In genomic region chr1:231423648-231424047, GRCh38 we compare ENCODE assay signal across 13 cellular contexts. TPM values are rescaled to one million over a fixed set of nuclear protein-coding genes. Genes with fewer than 3 reads are reported as not detected.
A peak's percentile ranks its signal among the peaks of the same experiment; 100 is the strongest.
DNase-seq lines count a peak whose midpoint lies in the region; FAIRE-seq and TF ChIP-seq lines count a peak whose summit lies in the region.
"Had no signal": no experiment of that assay in that cellular context is flagged by ENCODE, and none has a peak within 500 bp of the region (broad histone marks: within the 10 kb centered on the region; RNA-seq: fewer than 3 reads in every experiment).

No MANE protein-coding gene starts in this region.

- TF ChIP-seq CTCF in epithelial cell of proximal tubule (conservative IDR thresholded peaks at IDR 0.05; ENCODE audit: low read depth, low read length) (no peak), SK-N-SH (IDR thresholded peaks at IDR 0.05) (no peak), GM10248 (IDR thresholded peaks at IDR 0.05; ENCODE audit: control extremely low read depth, extremely low read depth, low read depth, missing control alignments) (no peak)

- H3F3A ChIP-seq in SK-N-SH (replicated peaks; ENCODE audit: insufficient read depth), result peaks cover 7% of the 10 kb centered on the region

- peaks cover 30% of the 10 kb centered on the region for H3K79me2 ChIP-seq in SK-N-SH (ENCODE audit: insufficient read depth)

- no peaks in the 10 kb centered on the region for H3K9me2 ChIP-seq in SK-N-SH

- POLR2A ChIA-PET in SK-N-SH (lab: Yijun Ruan, JAX) (no interaction called here), GM10248 (lab: Yijun Ruan, JAX) (no interaction called here)

- H3K4me3 ChIP-seq in epithelial cell of proximal tubule (ENCODE audit: low read depth, low read length) (peak overlapping the region; percentile 56), small intestine (ENCODE audit: low read depth in 1 of 2, low read length in 2 of 2) (no peak overlapping the region), SK-N-SH (ENCODE audit: low read depth in 2 of 2, low read length in 1 of 2) (no peak overlapping the region)

- H4K20me1 ChIP-seq in SK-N-SH (ENCODE audit: insufficient read depth), result peaks cover 25% of the 10 kb centered on the region

- no peak for FAIRE-seq in small intestine (lab: Jason Lieb, UNC)

- H3K4me1 ChIP-seq in small intestine (ENCODE audit: control insufficient read depth in 2 of 2, insufficient read depth in 1 of 2, low read depth in 1 of 2, low read length in 1 of 2), result peaks cover 0 to 5% of the 10 kb centered on the region in 2 donors
- H3K4me1 ChIP-seq in SK-N-SH (ENCODE audit: control insufficient read depth in 1 of 2, insufficient read depth in 2 of 2, low read depth in 1 of 2, low read length in 1 of 2), result peaks cover 4 to 17% of the 10 kb centered on the region in 2 experiments; a peak in 2 of 4 replicates

- H3K9ac ChIP-seq in SK-N-SH, result no peak overlapping the region

- CTCF ChIA-PET in SK-N-SH (lab: Yijun Ruan, JAX), result interaction anchor here (0.7 kb wide), 1 partner anchor 126 kb away, joined by 3 read pairs; no protein-coding TSS in a partner anchor
- CTCF ChIA-PET in GM10248 (lab: Yijun Ruan, JAX), result interaction anchor here (1.0 to 1.7 kb wide), 3 partner anchors 11 to 84 kb away, joined by 4 read pairs; no protein-coding TSS in a partner anchor

- H3K27me3 ChIP-seq in small intestine (ENCODE audit: control insufficient read depth in 2 of 2, insufficient read depth in 2 of 2, low read length in 2 of 2) (no peaks in the 10 kb centered on the region), SK-N-SH (ENCODE audit: insufficient read depth) (no peaks in the 10 kb centered on the region)
- H3K27me3 ChIP-seq: suprapubic skin had no signal

- TF ChIP-seq RAD21 in SK-N-SH (IDR thresholded peaks at IDR 0.05; ENCODE audit: low read length), result no peak

- H3K36me3 ChIP-seq in small intestine (ENCODE audit: control insufficient read depth in 2 of 2, insufficient read depth in 2 of 2, low read length in 2 of 2), result no peaks in the 10 kb centered on the region
- no peaks in the 10 kb centered on the region for H3K36me3 ChIP-seq in SK-N-SH (replicated peaks in 1 of 2; ENCODE audit: control insufficient read depth in 1 of 2, insufficient read depth in 2 of 2, low read length in 1 of 2)
- H3K36me3 ChIP-seq: suprapubic skin had no signal

- TF ChIP-seq EP300 in SK-N-SH (IDR thresholded peaks at IDR 0.05; ENCODE audit: borderline replicate concordance in 1 of 2, low read depth in 1 of 2, low read length in 1 of 2), result no peak

- H2AFZ ChIP-seq in SK-N-SH (ENCODE audit: low read depth), result no peak overlapping the region

- no peak overlapping the region for H3K27ac ChIP-seq in small intestine (ENCODE audit: low read depth in 1 of 2, low read length in 1 of 2)
- no peak overlapping the region for H3K27ac ChIP-seq in SK-N-SH (ENCODE audit: low read depth in 2 of 2, low read length in 1 of 2)
- H3K27ac ChIP-seq: suprapubic skin had no signal

- H3K4me2 ChIP-seq in SK-N-SH, result no peak overlapping the region

- 24 to 70% (median 47%) methylated on average over 1 of the region's 1 CpG for WGBS in small intestine, 3 donors
- WGBS in SK-N-SH (ENCODE audit: low lambda C conversion rate), result 72% methylated on average over 1 of the region's 1 CpG

- H3K9me3 ChIP-seq in small intestine (ENCODE audit: control insufficient read depth, low read depth), result no peaks in the 10 kb centered on the region
- no peaks in the 10 kb centered on the region for H3K9me3 ChIP-seq in SK-N-SH
- H3K9me3 ChIP-seq: suprapubic skin had no signal

- DNase-seq in NCI-H510A treated with DMSO at 0.1 percent for 48 hours (lab: John Stamatoyannopoulos, UW) (peak; percentile 67), NCI-H510A (lab: John Stamatoyannopoulos, UW) (no peak), NCI-H345 (lab: John Stamatoyannopoulos, UW) (peak; percentile 37), epithelial cell of proximal tubule (ENCODE audit: low read depth) (no peak), small intestine (peak; percentile 84), DMS 273 treated with DMSO at 0.1 percent for 48 hours (lab: John Stamatoyannopoulos, UW) (no peak), SK-N-SH (no peak), GM10248 (ENCODE audit: extremely low spot score) (no peak)
- DNase-seq: activated T-cell treated with anti-CD3 and anti-CD28 coated beads, Interleukin-2, amount 50 U/mL, for 24 hours; head of caudate nucleus; NCI-H82; stimulated activated CD4-positive, alpha-beta T cell treated with anti-CD3 and anti-CD28 coated beads, Interleukin-4, amount 100 ng/mL, for 1 hour had no signal

TF ChIP-seq in SK-N-SH, 30 proteins besides CTCF, POLR2A, EP300 and RAD21 (continues in another document):
- TF ChIP-seq NRF1 (IDR thresholded peaks at IDR 0.05; ENCODE audit: low read depth, low read length) (no peak), RXRA (IDR thresholded peaks at IDR 0.05; ENCODE audit: borderline replicate concordance, low read depth) (no peak), POLR2AphosphoS5 (IDR thresholded peaks at IDR 0.05; ENCODE audit: low read depth, low read length) (no peak), TAF1 (IDR thresholded peaks at IDR 0.05; ENCODE audit: borderline replicate concordance, low read depth, low read length) (no peak), CHD2 (IDR thresholded peaks at IDR 0.05; ENCODE audit: low read length, partially characterized antibody) (no peak), NFIC (IDR thresholded peaks at IDR 0.05; ENCODE audit: borderline replicate concordance) (no peak), GABPA (IDR thresholded peaks at IDR 0.05; ENCODE audit: low read depth) (no peak), SIN3A (IDR thresholded peaks at IDR 0.05; ENCODE audit: borderline replicate concordance, low read depth, low read length) (no peak), FOXM1 (IDR thresholded peaks at IDR 0.05; ENCODE audit: low read depth) (no peak), YY1 (IDR thresholded peaks at IDR 0.05; ENCODE audit: low read depth) (no peak), IRF3 (IDR thresholded peaks at IDR 0.05; ENCODE audit: low read depth, low read length) (no peak), USF2 (IDR thresholded peaks at IDR 0.05; ENCODE audit: borderline replicate concordance, low read depth, low read length) (no peak), TCF12 (IDR thresholded peaks at IDR 0.05) (no peak), FOSL2 (IDR thresholded peaks at IDR 0.05; ENCODE audit: borderline replicate concordance, low read depth) (no peak), RCOR1 (IDR thresholded peaks at IDR 0.05; ENCODE audit: low read length) (no peak), REST (IDR thresholded peaks at IDR 0.05; ENCODE audit: low read depth, low read length) (no peak)
- TF ChIP-seq, protein P1, sequence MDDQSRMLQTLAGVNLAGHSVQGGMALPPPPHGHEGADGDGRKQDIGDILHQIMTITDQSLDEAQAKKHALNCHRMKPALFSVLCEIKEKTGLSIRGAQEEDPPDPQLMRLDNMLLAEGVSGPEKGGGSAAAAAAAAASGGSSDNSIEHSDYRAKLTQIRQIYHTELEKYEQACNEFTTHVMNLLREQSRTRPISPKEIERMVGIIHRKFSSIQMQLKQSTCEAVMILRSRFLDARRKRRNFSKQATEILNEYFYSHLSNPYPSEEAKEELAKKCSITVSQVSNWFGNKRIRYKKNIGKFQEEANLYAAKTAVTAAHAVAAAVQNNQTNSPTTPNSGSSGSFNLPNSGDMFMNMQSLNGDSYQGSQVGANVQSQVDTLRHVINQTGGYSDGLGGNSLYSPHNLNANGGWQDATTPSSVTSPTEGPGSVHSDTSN (IDR thresholded peaks at IDR 0.05), result no peak

RNA-seq across cellular contexts. Expression of gene EGLN1, which starts 1.6 kb away (rescaled TPM):
- 34.5 and 38.6 TPM in 2 replicates for total RNA-seq in epithelial cell of proximal tubule
- polyA plus RNA-seq in small intestine (10 to 100 TPM; 15.1 to 23.0 (median 21.3) TPM), SK-N-SH (2012; rRNA removed) (10.7 and 14.3 TPM in 2 replicates)
- 23.7 and 29.5 TPM in 2 replicates for polyA plus RNA-seq in SK-N-SH (2012; cell fraction: cytosol; rRNA removed)
- polyA plus RNA-seq in SK-N-SH (2012; cell fraction: nucleus; rRNA removed), result 7.4 and 10.7 TPM in 2 replicates

Comparison
In these comparisons a context has a peak if more than half of its experiments do, and no peak if none do; other contexts are left out.
1. DNase-seq: peak in NCI-H510A treated with DMSO at 0.1 percent for 48 hours (single experiment), NCI-H345 (single experiment) and small intestine (single experiment); none in NCI-H510A (single experiment), epithelial cell of proximal tubule (single experiment), DMS 273 treated with DMSO at 0.1 percent for 48 hours (single experiment), SK-N-SH (single experiment) and GM10248 (single experiment).